Comparison of ENCODE assay signal across 8 cellular contexts in genomic region chr9:87812375-87813118, GRCh38.
A peak's percentile ranks its signal among the peaks of the same experiment; 100 is the strongest.
DNase-seq lines count a peak whose midpoint lies in the region; ATAC-seq and TF ChIP-seq lines count a peak whose summit lies in the region.

No MANE protein-coding gene starts in this region.

- peak overlapping the region; percentile 11 to 71 for H3K4me3 Mint-ChIP-seq in CD14-positive monocyte
- H3K4me3 Mint-ChIP-seq in activated T-cell treated with anti-CD3 and anti-CD28 coated beads, Interleukin-2, amount 50 U/mL, for 72 hours: peak overlapping the region in 1 of 2 donors; percentile 15

- intact Hi-C loops in CD14-positive monocyte (cut with micrococcal nuclease): loop anchor here (5.0 to 10.0 kb wide), 2 partner anchors 135 to 138 kb away; no protein-coding TSS in a partner anchor
- intact Hi-C loops in heart left ventricle (cut with DNase I): loop anchor here (1.0 to 5.0 kb wide), 7 partner anchors 125 to 475 kb away; no protein-coding TSS in a partner anchor

- H3K9me3 ChIP-seq in heart left ventricle: peaks cover 0 to 9% (median 0%) of the 10 kb centered on the region in 12 donors

- H3K27me3 ChIP-seq in HL-60 (ENCODE audit: insufficient read depth, poor library complexity, severe bottlenecking) (no peaks in the 10 kb centered on the region), heart left ventricle (peaks cover 0 to 23% (median 0%) of the 10 kb centered on the region in 9 donors)

- no peak overlapping the region for H3K4me3 ChIP-seq in HL-60 (replicated peaks; ENCODE audit: insufficient read depth, low read length)
- no peak overlapping the region for H3K4me3 ChIP-seq in heart left ventricle

- ATAC-seq in activated T-cell treated with anti-CD3 and anti-CD28 coated beads, Interleukin-2, amount 50 U/mL, for 72 hours (replicated peaks in 1 of 2): peak; percentile 95 to 96
- ATAC-seq in heart left ventricle (peak in 3 of 4 donors; percentile 46 to 62 (median 56)), GM18873 (IDR thresholded peaks at IDR 0.05; ENCODE audit: low FRiP score, unreplicated experiment) (no peak), GM18870 (IDR thresholded peaks at IDR 0.05; ENCODE audit: unreplicated experiment) (no peak)

- H3K27me3 Mint-ChIP-seq in CD14-positive monocyte (ENCODE audit: low read depth in 3 of 3): peaks cover 10 to 22% (median 11%) of the 10 kb centered on the region in 3 donors
- peaks cover 49% of the 10 kb centered on the region for H3K27me3 Mint-ChIP-seq in activated T-cell treated with anti-CD3 and anti-CD28 coated beads, Interleukin-2, amount 50 U/mL, for 72 hours (ENCODE audit: low read depth)

- H3K27ac Mint-ChIP-seq in CD14-positive monocyte: peak overlapping the region in 4 of 7 donors; percentile 4 to 89 (median 18)
- no peak overlapping the region for H3K27ac Mint-ChIP-seq in activated T-cell treated with anti-CD3 and anti-CD28 coated beads, Interleukin-2, amount 50 U/mL, for 72 hours

- peaks cover 30% of the 10 kb centered on the region for H3K4me1 Mint-ChIP-seq in CD14-positive monocyte
- peaks cover 24% of the 10 kb centered on the region for H3K4me1 Mint-ChIP-seq in activated T-cell treated with anti-CD3 and anti-CD28 coated beads, Interleukin-2, amount 50 U/mL, for 72 hours (ENCODE audit: low read depth)

- TF ChIP-seq POLR2A in heart left ventricle (IDR thresholded peaks at IDR 0.05): no peak

- H3K4me1 ChIP-seq in heart left ventricle: peaks cover 0 to 16% (median 0%) of the 10 kb centered on the region in 12 donors

- WGBS in heart left ventricle, 4 donors: 38 to 41% (median 40%) methylated on average over 13 of the region's 13 CpGs

- no peaks in the 10 kb centered on the region for H3K36me3 ChIP-seq in heart left ventricle

- H3K9me3 Mint-ChIP-seq in CD14-positive monocyte: peaks cover 7 to 19% (median 9%) of the 10 kb centered on the region in 7 donors
- peaks cover 0 to 3% of the 10 kb centered on the region in 2 donors for H3K9me3 Mint-ChIP-seq in activated T-cell treated with anti-CD3 and anti-CD28 coated beads, Interleukin-2, amount 50 U/mL, for 72 hours

- peaks cover 0 to 2% of the 10 kb centered on the region in 2 donors for H3K36me3 Mint-ChIP-seq in CD14-positive monocyte
- H3K36me3 Mint-ChIP-seq in activated T-cell treated with anti-CD3 and anti-CD28 coated beads, Interleukin-2, amount 50 U/mL, for 72 hours (ENCODE audit: insufficient read depth in 2 of 2): peaks cover 0 to 2% of the 10 kb centered on the region in 2 donors

- TF ChIP-seq CTCF in CD14-positive monocyte (IDR thresholded peaks at IDR 0.05): peak; percentile 86
- peak; percentile 100 for TF ChIP-seq CTCF in HL-60 (IDR thresholded peaks at IDR 0.05; ENCODE audit: insufficient read depth, low read length)
- TF ChIP-seq CTCF in heart left ventricle (IDR thresholded peaks at IDR 0.05): peak; percentile 78 to 94 (median 90)

- H3K27ac ChIP-seq in HL-60 (replicated peaks) (no peak overlapping the region), heart left ventricle (no peak overlapping the region)

- DNase-seq in CD14-positive monocyte (ENCODE audit: low spot score) (no peak), HL-60 (ENCODE audit: low read depth in 1 of 2, low spot score in 1 of 2) (no peak), heart left ventricle (no peak)
- peak; percentile 45 to 52 for DNase-seq in activated T-cell treated with anti-CD3 and anti-CD28 coated beads, Interleukin-2, amount 50 U/mL, for 72 hours
- DNase-seq in stimulated activated CD4-positive, alpha-beta T cell treated with anti-CD3 and anti-CD28 coated beads, Interleukin-15, amount 100 ng/mL, for 48 hours (ENCODE audit: low read depth in 2 of 2): peak; percentile 42 to 51
- no peak for DNase-seq in central memory CD4-positive, alpha-beta T cell

Comparison
In these comparisons a context has a peak if more than half of its experiments do, and no peak if none do; other contexts are left out.
1. DNase-seq: peak in activated T-cell treated with anti-CD3 and anti-CD28 coated beads, Interleukin-2, amount 50 U/mL, for 72 hours (2 of 2) and stimulated activated CD4-positive, alpha-beta T cell treated with anti-CD3 and anti-CD28 coated beads, Interleukin-15, amount 100 ng/mL, for 48 hours (2 of 2); none in CD14-positive monocyte (single experiment), HL-60 (0 of 2), heart left ventricle (0 of 5) and central memory CD4-positive, alpha-beta T cell (single experiment).
2. ATAC-seq: peak in activated T-cell treated with anti-CD3 and anti-CD28 coated beads, Interleukin-2, amount 50 U/mL, for 72 hours (2 of 2) and heart left ventricle (3 of 4); none in GM18873 (single experiment) and GM18870 (single experiment).
3. Peak in every context shown above with its lines, with median percentiles within 50 percentile points of each other: CTCF ChIP-seq.